19 cellular contexts compared by ENCODE assay signal in genomic region chr22:25018009-25018408, GRCh38.
"Had no signal": no experiment of that assay in that cellular context is flagged by ENCODE, and none has a peak within 500 bp of the region (broad histone marks: within the 10 kb centered on the region; RNA-seq: fewer than 3 reads in every experiment).

No MANE protein-coding gene starts in this region.

- H3K36me3 Mint-ChIP-seq: naive thymus-derived CD8-positive, alpha-beta T cell; stimulated activated memory B cell treated with anti-CD40 and anti-IgM and Interleukin-4, amounts not matched to agents 10 μg/mL and 1 μg/mL and 100 μg/mL, for 72 hours had no signal

- H3K27me3 ChIP-seq: esophagus squamous epithelium, sigmoid colon, testis, tibial artery, upper lobe of left lung, uterus had no signal

- DNase-seq: cerebellar nuclear complex; cortex of kidney; effector memory CD8-positive, alpha-beta T cell; erythroblast; esophagus squamous epithelium; naive thymus-derived CD8-positive, alpha-beta T cell; nephron progenitor cell; nucleus accumbens; retina; sigmoid colon; spleen; stimulated activated CD4-positive, alpha-beta T cell treated with anti-CD3 and anti-CD28 coated beads, Interleukin-4, amount 100 ng/mL, for 4 hours; stimulated activated naive CD8-positive, alpha-beta T cell treated with anti-CD3 and anti-CD28 coated beads, Interleukin-15, Interleukin-2, amounts not matched to agents 100 U/mL and 50 U/mL, for 24 hours; substantia nigra; testis; tibial artery; upper lobe of left lung; uterus had no signal

- ATAC-seq: effector memory CD8-positive, alpha-beta T cell; naive thymus-derived CD8-positive, alpha-beta T cell; stimulated activated memory B cell treated with anti-CD40 and anti-IgM and Interleukin-4, amounts not matched to agents 10 μg/mL and 1 μg/mL and 100 μg/mL, for 72 hours; stimulated activated naive CD8-positive, alpha-beta T cell treated with anti-CD3 and anti-CD28 coated beads, Interleukin-15, Interleukin-2, amounts not matched to agents 100 U/mL and 50 U/mL, for 24 hours had no signal

- H3K4me1 Mint-ChIP-seq: naive thymus-derived CD8-positive, alpha-beta T cell; stimulated activated memory B cell treated with anti-CD40 and anti-IgM and Interleukin-4, amounts not matched to agents 10 μg/mL and 1 μg/mL and 100 μg/mL, for 72 hours had no signal

- H3K9me3 Mint-ChIP-seq: effector memory CD8-positive, alpha-beta T cell; naive thymus-derived CD8-positive, alpha-beta T cell; stimulated activated memory B cell treated with anti-CD40 and anti-IgM and Interleukin-4, amounts not matched to agents 10 μg/mL and 1 μg/mL and 100 μg/mL, for 72 hours had no signal

- H3K36me3 ChIP-seq: sigmoid colon, spleen, upper lobe of left lung, uterus had no signal

- H3K9me3 ChIP-seq: esophagus squamous epithelium, sigmoid colon, spleen, testis, tibial artery, upper lobe of left lung, uterus had no signal

- H3K27ac Mint-ChIP-seq: effector memory CD8-positive, alpha-beta T cell; naive thymus-derived CD8-positive, alpha-beta T cell; nephron progenitor cell; stimulated activated memory B cell treated with anti-CD40 and anti-IgM and Interleukin-4, amounts not matched to agents 10 μg/mL and 1 μg/mL and 100 μg/mL, for 72 hours had no signal

- H3K4me1 ChIP-seq: testis, tibial artery, uterus had no signal

- H3K4me3 ChIP-seq: esophagus squamous epithelium, sigmoid colon, spleen, testis, tibial artery, upper lobe of left lung, uterus had no signal

- H3K4me3 Mint-ChIP-seq: effector memory CD8-positive, alpha-beta T cell; naive thymus-derived CD8-positive, alpha-beta T cell; nephron progenitor cell; stimulated activated memory B cell treated with anti-CD40 and anti-IgM and Interleukin-4, amounts not matched to agents 10 μg/mL and 1 μg/mL and 100 μg/mL, for 72 hours had no signal

- H3K27ac ChIP-seq: esophagus squamous epithelium, sigmoid colon, spleen, testis, tibial artery, uterus had no signal
